Comparison of ENCODE assay signal across 16 cellular contexts in the genomic region with DNA sequence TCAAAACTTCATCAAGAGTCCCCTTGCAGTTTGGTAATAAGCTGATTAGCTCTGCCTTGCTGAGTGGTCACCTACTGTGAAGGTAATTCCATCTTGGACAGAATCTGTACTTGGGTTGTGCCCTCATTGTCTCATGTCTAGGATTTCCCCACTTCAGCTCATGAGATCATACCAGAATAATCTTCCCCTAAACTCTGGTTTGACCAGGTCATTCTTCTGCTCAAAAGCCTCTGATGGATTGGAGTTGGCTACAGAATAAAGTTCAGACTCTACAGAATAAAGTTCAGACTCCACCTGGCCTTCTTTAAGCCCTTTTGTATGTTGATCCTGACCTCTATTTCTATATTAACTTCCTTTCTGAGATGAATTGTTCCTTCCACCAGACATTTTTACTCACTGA.
"Had no signal": no experiment of that assay in that cellular context is flagged by ENCODE, and none has a peak within 500 bp of the region (broad histone marks: within the 10 kb centered on the region; RNA-seq: fewer than 3 reads in every experiment).

No MANE protein-coding gene starts in this region.

- H3K4me1 Mint-ChIP-seq: activated CD4-positive, alpha-beta T cell treated with anti-CD3 and anti-CD28 coated beads, Interleukin-2, amount 10 ng/mL, durations not matched to agents 24 days and 14 days; immature natural killer cell had no signal

- H3K4me1 ChIP-seq: ascending aorta, psoas muscle, right lobe of liver, testis had no signal

- H3K4me3 ChIP-seq: ascending aorta, cardiac muscle cell, psoas muscle, right lobe of liver, stomach, testis, upper lobe of left lung had no signal

- DNase-seq: activated CD4-positive, alpha-beta T cell treated with anti-CD3 and anti-CD28 coated beads, Interleukin-2, amount 10 ng/mL, durations not matched to agents 24 days and 14 days; activated CD4-positive, CD25-positive, alpha-beta regulatory T cell; activated naive CD4-positive, alpha-beta T cell treated with Interleukin-2 at 50 U/mL for 16 hours; foreskin melanocyte; head of caudate nucleus; immature natural killer cell; midbrain; psoas muscle; right lobe of liver; stimulated activated CD4-positive, alpha-beta T cell treated with anti-CD3 and anti-CD28 coated beads, Interleukin-1b, Interleukin-23, amount 100 ng/mL, for 48 hours; stomach; testis; upper lobe of left lung had no signal

- H3K27ac Mint-ChIP-seq: activated CD4-positive, alpha-beta T cell treated with anti-CD3 and anti-CD28 coated beads, Interleukin-2, amount 10 ng/mL, durations not matched to agents 24 days and 14 days; immature natural killer cell had no signal

- H3K9me3 ChIP-seq: ascending aorta, psoas muscle, right lobe of liver, stomach, testis, upper lobe of left lung had no signal

- H3K36me3 ChIP-seq: ascending aorta, cardiac muscle cell, right lobe of liver, stomach, upper lobe of left lung had no signal

- H3K36me3 Mint-ChIP-seq: immature natural killer cell had no signal

- H3K9me3 Mint-ChIP-seq: activated CD4-positive, alpha-beta T cell treated with anti-CD3 and anti-CD28 coated beads, Interleukin-2, amount 10 ng/mL, durations not matched to agents 24 days and 14 days had no signal

- H3K4me3 Mint-ChIP-seq: activated CD4-positive, alpha-beta T cell treated with anti-CD3 and anti-CD28 coated beads, Interleukin-2, amount 10 ng/mL, durations not matched to agents 24 days and 14 days; immature natural killer cell had no signal

- H3K27me3 ChIP-seq: ascending aorta, cardiac muscle cell, right lobe of liver, testis, upper lobe of left lung had no signal

- H3K27ac ChIP-seq: ascending aorta, cardiac muscle cell, psoas muscle, right lobe of liver, testis, upper lobe of left lung had no signal

- FAIRE-seq: endometrium had no signal
